Comparison of ENCODE assay signal across 18 cellular contexts in the genomic region with DNA sequence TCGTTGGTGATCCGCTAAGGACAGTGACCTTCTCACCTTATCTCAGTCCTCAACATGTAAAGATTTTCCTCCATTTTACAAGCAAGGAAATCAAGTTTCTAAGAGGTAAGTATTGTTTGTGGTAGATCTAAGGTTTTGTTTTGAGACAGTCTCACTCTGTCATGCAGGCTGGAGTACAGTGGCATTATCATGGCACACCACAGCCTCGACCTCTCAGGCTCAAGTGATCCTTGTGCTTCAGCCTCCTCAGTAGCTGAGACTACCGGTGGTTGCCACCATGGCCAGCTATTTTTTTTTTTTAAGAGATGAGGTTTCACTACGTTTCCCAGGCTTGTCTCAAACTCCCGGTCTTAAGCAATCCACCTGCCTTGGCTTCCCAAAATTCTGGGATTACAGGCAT. TPM values are rescaled to one million over a fixed set of nuclear protein-coding genes. Genes with fewer than 3 reads are reported as not detected.
DNase-seq lines count a peak whose midpoint lies in the region; ATAC-seq and TF ChIP-seq lines count a peak whose summit lies in the region.
"Had no signal": no experiment of that assay in that cellular context is flagged by ENCODE, and none has a peak within 500 bp of the region (broad histone marks: within the 10 kb centered on the region; RNA-seq: fewer than 3 reads in every experiment).

No MANE protein-coding gene starts in this region.

- H3K4me1 ChIP-seq in CD8-positive, alpha-beta T cell (ENCODE audit: insufficient read depth, low read length): peaks cover 79% of the 10 kb centered on the region

- H3K4me3 Mint-ChIP-seq in activated CD8-positive, alpha-beta T cell treated with anti-CD3 and anti-CD28 coated beads for 36 hours: no peak overlapping the region
- no peak overlapping the region for H3K4me3 Mint-ChIP-seq in activated CD8-positive, alpha-beta T cell treated with anti-CD3 and anti-CD28 coated beads, Interleukin-2, amount 10 ng/mL, durations not matched to agents 7 days and 5 days
- H3K4me3 Mint-ChIP-seq in CD8-positive, alpha-beta T cell: no peak overlapping the region
- no peak overlapping the region for H3K4me3 Mint-ChIP-seq in activated T-helper 1 cell treated with anti-CD3 and anti-CD28 coated beads, Interleukin-12 subunit alpha, Interleukin-12 subunit beta, Interleukin-2, Interleukin-4 antibody, amounts not matched to agents 30 ng/mL and 10 ng/mL and 1 ng/mL, durations not matched to agents 14 hours and 24 hours and 36 hours

- CTCF ChIA-PET in activated CD8-positive, alpha-beta T cell treated with anti-CD3 and anti-CD28 coated beads for 36 hours (lab: Charles Lee): interaction anchor here (1.2 to 1.3 kb wide), 2 partner anchors 10 to 16 kb away, joined by 3 to 4 read pairs; no protein-coding TSS in a partner anchor
- CTCF ChIA-PET in activated CD8-positive, alpha-beta T cell treated with anti-CD3 and anti-CD28 coated beads, Interleukin-2, amount 10 ng/mL, durations not matched to agents 7 days and 5 days (lab: Charles Lee): no interaction called here
- CTCF ChIA-PET in CD8-positive, alpha-beta T cell (lab: Charles Lee): interaction anchor here (0.6 kb wide), 1 partner anchor 247 kb away, joined by 3 read pairs; no protein-coding TSS in a partner anchor

- peak; percentile 67 for ATAC-seq in activated CD8-positive, alpha-beta T cell treated with anti-CD3 and anti-CD28 coated beads for 36 hours
- no peak for ATAC-seq in activated CD8-positive, alpha-beta T cell treated with anti-CD3 and anti-CD28 coated beads, Interleukin-2, amount 10 ng/mL, durations not matched to agents 7 days and 5 days
- no peak for ATAC-seq in CD8-positive, alpha-beta T cell

- no peaks in the 10 kb centered on the region for H3K9me3 Mint-ChIP-seq in activated CD8-positive, alpha-beta T cell treated with anti-CD3 and anti-CD28 coated beads for 36 hours
- no peaks in the 10 kb centered on the region for H3K9me3 Mint-ChIP-seq in activated CD8-positive, alpha-beta T cell treated with anti-CD3 and anti-CD28 coated beads, Interleukin-2, amount 10 ng/mL, durations not matched to agents 7 days and 5 days (ENCODE audit: insufficient read depth)
- no peaks in the 10 kb centered on the region for H3K9me3 Mint-ChIP-seq in CD8-positive, alpha-beta T cell
- no peaks in the 10 kb centered on the region for H3K9me3 Mint-ChIP-seq in activated T-helper 1 cell treated with anti-CD3 and anti-CD28 coated beads, Interleukin-12 subunit alpha, Interleukin-12 subunit beta, Interleukin-2, Interleukin-4 antibody, amounts not matched to agents 30 ng/mL and 10 ng/mL and 1 ng/mL, durations not matched to agents 14 hours and 24 hours and 36 hours

- intact Hi-C loops in activated CD8-positive, alpha-beta T cell treated with anti-CD3 and anti-CD28 coated beads for 36 hours (cut with micrococcal nuclease): no loop called here
- intact Hi-C loops in CD8-positive, alpha-beta T cell (cut with DNase I, micrococcal nuclease): loop anchor here in 1 of 2 experiments (5.0 kb wide), 1 partner anchor 60 kb away; no protein-coding TSS in a partner anchor
- intact Hi-C loops in activated T-helper 1 cell treated with anti-CD3 and anti-CD28 coated beads, Interleukin-12 subunit alpha, Interleukin-12 subunit beta, Interleukin-2, Interleukin-4 antibody, amounts not matched to agents 30 ng/mL and 10 ng/mL and 1 ng/mL, durations not matched to agents 14 hours and 24 hours and 36 hours (cut with micrococcal nuclease): no loop called here

- H3K27ac ChIP-seq in CD8-positive, alpha-beta T cell (ENCODE audit: low read depth, low read length): no peak overlapping the region
- H3K27ac ChIP-seq: BLaER1, GM23248 had no signal

- H3K36me3 ChIP-seq in CD8-positive, alpha-beta T cell (ENCODE audit: insufficient read depth, low read length): no peaks in the 10 kb centered on the region
- H3K36me3 ChIP-seq: BLaER1 had no signal

- DNase-seq in activated CD8-positive, alpha-beta T cell treated with anti-CD3 and anti-CD28 coated beads for 36 hours: peak; percentile 43
- DNase-seq in activated CD8-positive, alpha-beta T cell treated with anti-CD3 and anti-CD28 coated beads, Interleukin-2, amount 10 ng/mL, durations not matched to agents 7 days and 5 days: no peak
- no peak for DNase-seq in CD8-positive, alpha-beta T cell
- DNase-seq in activated T-helper 1 cell treated with anti-CD3 and anti-CD28 coated beads, Interleukin-12 subunit alpha, Interleukin-12 subunit beta, Interleukin-2, Interleukin-4 antibody, amounts not matched to agents 30 ng/mL and 10 ng/mL and 1 ng/mL, durations not matched to agents 14 hours and 24 hours and 36 hours (ENCODE audit: low spot score): no peak
- peak; percentile 11 for DNase-seq in renal cortical epithelial cell (ENCODE audit: low read depth)
- DNase-seq in HK-2 (ENCODE audit: unreplicated experiment): no peak
- no peak for DNase-seq in activated gamma-delta T cell treated with Interleukin-2 at 50 U/mL for 16 hours
- DNase-seq: DMS 273 treated with DMSO at 0.1 percent for 48 hours, GF-D8, GM23248, HCEC 1CT, MV-4-11, NCI-H1417, NCI-H1930, NCI-H2171, NCI-H446, OCI-M1 had no signal

- H3K4me3 ChIP-seq in CD8-positive, alpha-beta T cell (ENCODE audit: low read depth, low read length): no peak overlapping the region
- H3K4me3 ChIP-seq: BLaER1, GM23248 had no signal

- H3K27ac Mint-ChIP-seq in activated CD8-positive, alpha-beta T cell treated with anti-CD3 and anti-CD28 coated beads for 36 hours: peak overlapping the region; percentile 40
- no peak overlapping the region for H3K27ac Mint-ChIP-seq in activated CD8-positive, alpha-beta T cell treated with anti-CD3 and anti-CD28 coated beads, Interleukin-2, amount 10 ng/mL, durations not matched to agents 7 days and 5 days
- peak overlapping the region; percentile 76 for H3K27ac Mint-ChIP-seq in CD8-positive, alpha-beta T cell
- peak overlapping the region; percentile 58 for H3K27ac Mint-ChIP-seq in activated T-helper 1 cell treated with anti-CD3 and anti-CD28 coated beads, Interleukin-12 subunit alpha, Interleukin-12 subunit beta, Interleukin-2, Interleukin-4 antibody, amounts not matched to agents 30 ng/mL and 10 ng/mL and 1 ng/mL, durations not matched to agents 14 hours and 24 hours and 36 hours

- no peaks in the 10 kb centered on the region for H3K27me3 Mint-ChIP-seq in activated CD8-positive, alpha-beta T cell treated with anti-CD3 and anti-CD28 coated beads for 36 hours
- no peaks in the 10 kb centered on the region for H3K27me3 Mint-ChIP-seq in activated CD8-positive, alpha-beta T cell treated with anti-CD3 and anti-CD28 coated beads, Interleukin-2, amount 10 ng/mL, durations not matched to agents 7 days and 5 days (ENCODE audit: low read depth)
- no peaks in the 10 kb centered on the region for H3K27me3 Mint-ChIP-seq in CD8-positive, alpha-beta T cell (ENCODE audit: low read depth)
- no peaks in the 10 kb centered on the region for H3K27me3 Mint-ChIP-seq in activated T-helper 1 cell treated with anti-CD3 and anti-CD28 coated beads, Interleukin-12 subunit alpha, Interleukin-12 subunit beta, Interleukin-2, Interleukin-4 antibody, amounts not matched to agents 30 ng/mL and 10 ng/mL and 1 ng/mL, durations not matched to agents 14 hours and 24 hours and 36 hours (ENCODE audit: insufficient read depth)

- TF ChIP-seq CTCF in activated CD8-positive, alpha-beta T cell treated with anti-CD3 and anti-CD28 coated beads for 36 hours (IDR thresholded peaks at IDR 0.05): no peak
- no peak for TF ChIP-seq CTCF in CD8-positive, alpha-beta T cell (IDR thresholded peaks at IDR 0.05)

- POLR2A ChIA-PET in activated CD8-positive, alpha-beta T cell treated with anti-CD3 and anti-CD28 coated beads for 36 hours (lab: Charles Lee): interaction anchor here (0.6 to 2.4 kb wide), 4 partner anchors 10 to 254 kb away, joined by 3 to 5 read pairs (median 4); no protein-coding TSS in a partner anchor
- POLR2A ChIA-PET in activated CD8-positive, alpha-beta T cell treated with anti-CD3 and anti-CD28 coated beads, Interleukin-2, amount 10 ng/mL, durations not matched to agents 7 days and 5 days (lab: Charles Lee): no interaction called here
- POLR2A ChIA-PET in CD8-positive, alpha-beta T cell (lab: Charles Lee): interaction anchor here (1.2 kb wide), 1 partner anchor 33 kb away, joined by 3 read pairs; no protein-coding TSS in a partner anchor

- H3K36me3 Mint-ChIP-seq in activated CD8-positive, alpha-beta T cell treated with anti-CD3 and anti-CD28 coated beads for 36 hours (ENCODE audit: low read depth): peaks cover 44% of the 10 kb centered on the region
- H3K36me3 Mint-ChIP-seq in activated CD8-positive, alpha-beta T cell treated with anti-CD3 and anti-CD28 coated beads, Interleukin-2, amount 10 ng/mL, durations not matched to agents 7 days and 5 days (ENCODE audit: low read depth): peaks cover 52% of the 10 kb centered on the region
- H3K36me3 Mint-ChIP-seq in CD8-positive, alpha-beta T cell: peaks cover 8% of the 10 kb centered on the region
- peaks cover 37% of the 10 kb centered on the region for H3K36me3 Mint-ChIP-seq in activated T-helper 1 cell treated with anti-CD3 and anti-CD28 coated beads, Interleukin-12 subunit alpha, Interleukin-12 subunit beta, Interleukin-2, Interleukin-4 antibody, amounts not matched to agents 30 ng/mL and 10 ng/mL and 1 ng/mL, durations not matched to agents 14 hours and 24 hours and 36 hours (ENCODE audit: low read depth)

- no peaks in the 10 kb centered on the region for H3K27me3 ChIP-seq in CD8-positive, alpha-beta T cell (ENCODE audit: insufficient read depth, low read length)
- H3K27me3 ChIP-seq: BLaER1 had no signal

- H3K9me3 ChIP-seq in CD8-positive, alpha-beta T cell (ENCODE audit: low read length): no peaks in the 10 kb centered on the region
- H3K9me3 ChIP-seq: BLaER1 had no signal

- peaks cover 72% of the 10 kb centered on the region for H3K4me1 Mint-ChIP-seq in activated CD8-positive, alpha-beta T cell treated with anti-CD3 and anti-CD28 coated beads for 36 hours (ENCODE audit: low read depth)
- peaks cover 64% of the 10 kb centered on the region for H3K4me1 Mint-ChIP-seq in activated CD8-positive, alpha-beta T cell treated with anti-CD3 and anti-CD28 coated beads, Interleukin-2, amount 10 ng/mL, durations not matched to agents 7 days and 5 days (ENCODE audit: low read depth)
- H3K4me1 Mint-ChIP-seq in CD8-positive, alpha-beta T cell (ENCODE audit: low read depth): peaks cover 76% of the 10 kb centered on the region
- peaks cover 52% of the 10 kb centered on the region for H3K4me1 Mint-ChIP-seq in activated T-helper 1 cell treated with anti-CD3 and anti-CD28 coated beads, Interleukin-12 subunit alpha, Interleukin-12 subunit beta, Interleukin-2, Interleukin-4 antibody, amounts not matched to agents 30 ng/mL and 10 ng/mL and 1 ng/mL, durations not matched to agents 14 hours and 24 hours and 36 hours (ENCODE audit: low read depth)

RNA-seq across cellular contexts. Expression of a gene that starts 34.9 kb away (rescaled TPM):
- 10 to 100 TPM; 84.4 to 87.9 TPM for total RNA-seq in activated CD8-positive, alpha-beta T cell treated with anti-CD3 and anti-CD28 coated beads for 36 hours
- 10 to 100 TPM; 74.1 to 76.9 TPM for total RNA-seq in activated CD8-positive, alpha-beta T cell treated with anti-CD3 and anti-CD28 coated beads, Interleukin-2, amount 10 ng/mL, durations not matched to agents 7 days and 5 days
- total RNA-seq in CD8-positive, alpha-beta T cell: 10 to 100 TPM; 62.6 to 70.8 TPM
- total RNA-seq in activated T-helper 1 cell treated with anti-CD3 and anti-CD28 coated beads, Interleukin-12 subunit alpha, Interleukin-12 subunit beta, Interleukin-2, Interleukin-4 antibody, amounts not matched to agents 30 ng/mL and 10 ng/mL and 1 ng/mL, durations not matched to agents 14 hours and 24 hours and 36 hours: 155 and 157 TPM in 2 replicates
- total RNA-seq in renal cortical epithelial cell: 7.3 and 31.9 TPM in 2 replicates

Comparison
In these comparisons a context has a peak if more than half of its experiments do, and no peak if none do; other contexts are left out.
1. DNase-seq: peak in activated CD8-positive, alpha-beta T cell treated with anti-CD3 and anti-CD28 coated beads for 36 hours (single experiment) and renal cortical epithelial cell (single experiment); none in activated CD8-positive, alpha-beta T cell treated with anti-CD3 and anti-CD28 coated beads, Interleukin-2, amount 10 ng/mL, durations not matched to agents 7 days and 5 days (single experiment), CD8-positive, alpha-beta T cell (0 of 7), activated T-helper 1 cell treated with anti-CD3 and anti-CD28 coated beads, Interleukin-12 subunit alpha, Interleukin-12 subunit beta, Interleukin-2, Interleukin-4 antibody, amounts not matched to agents 30 ng/mL and 10 ng/mL and 1 ng/mL, durations not matched to agents 14 hours and 24 hours and 36 hours (single experiment), HK-2 (single experiment) and activated gamma-delta T cell treated with Interleukin-2 at 50 U/mL for 16 hours (single experiment).